In genomic region chr5:68287631-68287975, GRCh38 we compare ENCODE assay signal across 8 cellular contexts.
DNase-seq lines count a peak whose midpoint lies in the region; ATAC-seq and TF ChIP-seq lines count a peak whose summit lies in the region.

No MANE protein-coding gene starts in this region.

- peak overlapping the region; percentile 95 for H3K27ac ChIP-seq in psoas muscle

- no peaks in the 10 kb centered on the region for H3K9me3 ChIP-seq in psoas muscle

- BruUV-seq in Calu3 (replicated peaks; lab: Mats Ljungman, UMichigan), result no TSS peak

- POLR2A ChIA-PET in T-cell (lab: Charles Lee), result interaction anchor here in 1 of 2 donors (1.0 kb wide), 1 partner anchor 465 kb away, joined by 3 read pairs; no protein-coding TSS in a partner anchor

- H3K9me3 Mint-ChIP-seq in Calu3 (ENCODE audit: low read depth, unreplicated experiment) (no peaks in the 10 kb centered on the region), T-cell (no peaks in the 10 kb centered on the region)

- H3K4me3 Mint-ChIP-seq in Calu3 (ENCODE audit: low read depth, unreplicated experiment) (peak overlapping the region; percentile 79), T-cell (peak overlapping the region; percentile 85 to 90 (median 88))

- peaks cover 54% of the 10 kb centered on the region for H3K36me3 Mint-ChIP-seq in Calu3 (ENCODE audit: insufficient read depth, unreplicated experiment)
- peaks cover 40% of the 10 kb centered on the region for H3K36me3 Mint-ChIP-seq in T-cell

- no peak for DNase-seq in Calu3
- no peak for DNase-seq in T-cell
- DNase-seq in fibroblast of mammary gland (ENCODE audit: low read depth), result no peak
- DNase-seq in psoas muscle, result no peak
- no peak for DNase-seq in stimulated activated naive CD4-positive, alpha-beta T cell (lab: John Stamatoyannopoulos, UW)

- H3K27me3 Mint-ChIP-seq in Calu3 (ENCODE audit: unreplicated experiment) (no peaks in the 10 kb centered on the region), T-cell (no peaks in the 10 kb centered on the region)

- H3K4me3 ChIP-seq in fibroblast of mammary gland (ENCODE audit: control insufficient read depth, low read depth, low read length) (peak overlapping the region; percentile 56), psoas muscle (peak overlapping the region; percentile 77)

- H3K4me1 Mint-ChIP-seq in Calu3 (ENCODE audit: low read depth, unreplicated experiment) (peaks cover 57% of the 10 kb centered on the region), T-cell (peaks cover 93 to 96% (median 95%) of the 10 kb centered on the region in 3 donors)

- no peak for TF ChIP-seq CTCF in Calu3 (IDR thresholded peaks at IDR 0.05; ENCODE audit: unreplicated experiment)
- TF ChIP-seq CTCF in fibroblast of mammary gland (conservative IDR thresholded peaks at IDR 0.05; ENCODE audit: control insufficient read depth, insufficient read depth, low read depth, low read length), result no peak
- no peak for TF ChIP-seq CTCF in psoas muscle (IDR thresholded peaks at IDR 0.05)

- H3K27me3 ChIP-seq in psoas muscle (ENCODE audit: insufficient read depth in 3 of 3, low read length in 2 of 3), result no peaks in the 10 kb centered on the region

- 16 to 27% (median 19%) methylated on average over 8 of the region's 8 CpGs for WGBS in psoas muscle, 3 donors

- peaks cover 55% of the 10 kb centered on the region for H3K4me1 ChIP-seq in psoas muscle

- peaks cover 4 to 34% of the 10 kb centered on the region in 2 donors for H3K36me3 ChIP-seq in psoas muscle (ENCODE audit: insufficient read depth in 1 of 2, low read depth in 1 of 2)

- CTCF ChIA-PET in Calu3 (lab: Charles Lee), result interaction anchor here (1.0 to 1.2 kb wide), 4 partner anchors 108 to 171 kb away, joined by 3 to 4 read pairs (median 4); no protein-coding TSS in a partner anchor
- CTCF ChIA-PET in T-cell (lab: Charles Lee), result interaction anchor here (0.6 to 3.5 kb wide), 16 partner anchors 7 to 1981 kb away, joined by 3 to 57 read pairs (median 8); no protein-coding TSS in a partner anchor

- no peak for ATAC-seq in T-cell (replicated peaks in 1 of 4)
- ATAC-seq in psoas muscle, result no peak
- no peak for ATAC-seq in HG03432 (IDR thresholded peaks at IDR 0.05; ENCODE audit: unreplicated experiment)
- no peak for ATAC-seq in GM21529 (IDR thresholded peaks at IDR 0.05; ENCODE audit: unreplicated experiment)
- ATAC-seq in GM19452 (IDR thresholded peaks at IDR 0.05; ENCODE audit: unreplicated experiment), result no peak

- H3K27ac Mint-ChIP-seq in Calu3 (ENCODE audit: unreplicated experiment) (peak overlapping the region; percentile 84), T-cell (peak overlapping the region; percentile 86 to 98)

- intact Hi-C loops in Calu3 (cut with micrococcal nuclease; ENCODE audit: unreplicated experiment) (loop anchor here (2.0 to 10.0 kb wide), 5 partner anchors 45 to 675 kb away; no protein-coding TSS in a partner anchor), psoas muscle (cut with DNase I) (loop anchor here (2.0 to 5.0 kb wide), 6 partner anchors 155 to 720 kb away; no protein-coding TSS in a partner anchor)
